In genomic region chr12:112183141-112183581, GRCh38 we compare ENCODE assay signal across 13 cellular contexts. TPM values are rescaled to one million over a fixed set of nuclear protein-coding genes. Genes with fewer than 3 reads are reported as not detected.
DNase-seq lines count a peak whose midpoint lies in the region; ATAC-seq and TF ChIP-seq lines count a peak whose summit lies in the region.
"Had no signal": no experiment of that assay in that cellular context is flagged by ENCODE, and none has a peak within 500 bp of the region (broad histone marks: within the 10 kb centered on the region; RNA-seq: fewer than 3 reads in every experiment).

No MANE protein-coding gene starts in this region.

- peaks cover 13% of the 10 kb centered on the region; the same call in 1 of the 2 replicates for H3F3A ChIP-seq in GM23248 (ENCODE audit: insufficient read depth)

- no peaks in the 10 kb centered on the region for H4K20me1 ChIP-seq in GM23248 (ENCODE audit: insufficient read depth)

- peak; percentile 93 for ATAC-seq in activated T-helper 17 cell treated with anti-CD3 and anti-CD28 coated beads, Interleukin-2, amount 50 U/mL, for 72 hours (replicated peaks)
- ATAC-seq in left lung: peak; percentile 27

- no peaks in the 10 kb centered on the region for H3K27me3 Mint-ChIP-seq in activated T-helper 17 cell treated with anti-CD3 and anti-CD28 coated beads, Interleukin-2, amount 50 U/mL, for 72 hours

- in situ Hi-C loops in GM23248 (cut with MboI): no loop called here

- 51 to 53% methylated on average over 2 of the region's 2 CpGs for WGBS in GM23248 (ENCODE audit: low coverage in 1 of 2, low lambda C conversion rate in 2 of 2, missing lambda C conversion rate in 2 of 2), 2 experiments

- no peaks in the 10 kb centered on the region for H3K9me2 ChIP-seq in GM23248 (ENCODE audit: insufficient read depth)

- TF ChIP-seq CTCF in AG09309 (IDR thresholded peaks at IDR 0.05; ENCODE audit: control insufficient read depth, insufficient read depth, low read depth, low read length, missing control alignments): no peak
- TF ChIP-seq CTCF in left lung (IDR thresholded peaks at IDR 0.05): no peak

- intact Hi-C loops in left lung (cut with DNase I): no loop called here

- peak overlapping the region; percentile 46 for H3K27ac ChIP-seq in GM23248
- no peak overlapping the region for H3K27ac ChIP-seq in left lung
- H3K27ac ChIP-seq: neutrophil had no signal

- H3K36me3 Mint-ChIP-seq in activated T-helper 17 cell treated with anti-CD3 and anti-CD28 coated beads, Interleukin-2, amount 50 U/mL, for 72 hours (ENCODE audit: low read depth): peaks cover 56% of the 10 kb centered on the region

- 0 out of 2 replicates have a peak overlapping the region, but pooled peaks have one; percentile 13 for H3K9ac ChIP-seq in GM23248

- H3K27ac Mint-ChIP-seq in activated T-helper 17 cell treated with anti-CD3 and anti-CD28 coated beads, Interleukin-2, amount 50 U/mL, for 72 hours: peak overlapping the region; percentile 67

- no peaks in the 10 kb centered on the region for H3K79me2 ChIP-seq in GM23248 (ENCODE audit: insufficient read depth)

- no peaks in the 10 kb centered on the region for H3K9me3 Mint-ChIP-seq in activated T-helper 17 cell treated with anti-CD3 and anti-CD28 coated beads, Interleukin-2, amount 50 U/mL, for 72 hours

- H3K27me3 ChIP-seq in GM23248 (replicated peaks; ENCODE audit: insufficient read depth) (no peaks in the 10 kb centered on the region), left lung (no peaks in the 10 kb centered on the region)
- H3K27me3 ChIP-seq: neutrophil had no signal

- no peak overlapping the region for H3K4me2 ChIP-seq in GM23248 (ENCODE audit: unreplicated experiment)

- H3K9me3 ChIP-seq in GM23248 (ENCODE audit: low read depth): no peaks in the 10 kb centered on the region
- H3K9me3 ChIP-seq in left lung: no peaks in the 10 kb centered on the region
- H3K9me3 ChIP-seq: neutrophil had no signal

- H3K4me1 Mint-ChIP-seq in activated T-helper 17 cell treated with anti-CD3 and anti-CD28 coated beads, Interleukin-2, amount 50 U/mL, for 72 hours: peaks cover 12% of the 10 kb centered on the region

- H3K36me3 ChIP-seq in GM23248 (ENCODE audit: low read depth) (peaks cover 8% of the 10 kb centered on the region; the same call in 1 of the 2 replicates), left lung (peaks cover 0 to 83% of the 10 kb centered on the region in 2 donors)

- H3K4me1 ChIP-seq in GM23248 (ENCODE audit: insufficient read depth) (peaks cover 11% of the 10 kb centered on the region; the same call in 1 of the 2 replicates), left lung (no peaks in the 10 kb centered on the region)

- no peak overlapping the region for H2AFZ ChIP-seq in GM23248

- peak overlapping the region; percentile 44 for H3K4me3 Mint-ChIP-seq in activated T-helper 17 cell treated with anti-CD3 and anti-CD28 coated beads, Interleukin-2, amount 50 U/mL, for 72 hours

- DNase-seq in AG09309 (ENCODE audit: low read depth): peak; percentile 2
- DNase-seq in GM23248: peak; percentile 70
- DNase-seq in left lung: no peak
- DNase-seq in SKM-1 treated with dmso at 0.1 percent for 144 hours (lab: John Stamatoyannopoulos, UW; ENCODE audit: unreplicated experiment): no peak
- no peak for DNase-seq in NOMO-1 treated with DMSO at 0.1 percent for 48 hours (lab: John Stamatoyannopoulos, UW; ENCODE audit: unreplicated experiment)
- no peak for DNase-seq in NCI-H2081 treated with DMSO at 0.1 percent for 48 hours (lab: John Stamatoyannopoulos, UW)
- DNase-seq in NAMALWA (ENCODE audit: low spot score): no peak
- DNase-seq: Calu3; central memory CD4-positive, alpha-beta T cell; NCI-H226; T1000 had no signal

- H3K4me3 ChIP-seq in AG09309 (ENCODE audit: control insufficient read depth, low read depth, low read length): no peak overlapping the region
- H3K4me3 ChIP-seq in GM23248: no peak overlapping the region
- no peak overlapping the region for H3K4me3 ChIP-seq in left lung

RNA-seq across cellular contexts. Expression of gene TRAFD1, which starts 57.8 kb away (rescaled TPM):
- total RNA-seq in GM23248 (2014; rRNA removed; shearing (Covaris generic)): 31.7 and 42.1 TPM in 2 replicates
- polyA plus RNA-seq in GM23248 (2016; fragmentation: Nextera tagmentation; extraction: Ambion mirVana): 34.2 and 36.5 TPM in 2 replicates
- 10 to 100 TPM; 29.7 to 50.0 TPM for total RNA-seq in activated T-helper 17 cell treated with anti-CD3 and anti-CD28 coated beads, Interleukin-2, amount 50 U/mL, for 72 hours
- total RNA-seq in left lung: 10 to 100 TPM; 40.1 to 46.1 TPM

Comparison
In these comparisons a context has a peak if more than half of its experiments do, and no peak if none do; other contexts are left out.
1. DNase-seq: peak in AG09309 (single experiment) and GM23248 (single experiment); none in left lung (0 of 2), SKM-1 treated with dmso at 0.1 percent for 144 hours (single experiment), NOMO-1 treated with DMSO at 0.1 percent for 48 hours (single experiment), NCI-H2081 treated with DMSO at 0.1 percent for 48 hours (single experiment) and NAMALWA (single experiment).